In the genomic region with DNA sequence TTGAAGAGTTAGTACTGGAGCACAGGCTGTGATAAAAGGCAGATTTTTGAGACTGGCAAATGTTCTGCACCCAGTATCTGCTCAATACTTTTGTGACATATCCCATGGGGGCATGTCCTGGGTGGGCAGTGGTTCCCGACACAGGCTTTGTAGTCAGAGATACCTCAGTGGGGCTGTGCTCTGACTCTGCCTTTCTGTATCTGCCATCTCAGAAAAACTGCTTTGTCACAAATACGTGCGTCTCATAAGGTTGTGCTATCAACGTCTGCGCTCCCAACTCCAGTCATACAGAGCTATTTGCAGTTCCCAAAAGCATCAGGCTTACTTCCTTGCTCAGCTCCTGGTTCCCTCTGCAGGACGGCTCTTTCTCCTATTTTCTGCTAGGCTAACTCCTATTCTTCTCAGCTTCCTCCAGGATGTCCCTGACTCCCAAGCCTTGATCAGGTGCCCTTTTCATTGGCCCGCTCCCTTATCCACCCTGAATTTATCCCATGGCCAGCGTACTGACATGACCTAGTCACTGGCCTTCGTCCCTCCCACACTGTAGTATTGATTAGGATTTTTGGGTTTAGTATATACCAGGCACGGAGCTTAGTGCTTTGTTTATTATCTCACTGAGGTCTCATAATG, we compare ENCODE assay signal across 1 cellular context.
TF ChIP-seq lines count a peak whose summit lies in the region.

No MANE protein-coding gene starts in this region.

TF ChIP-seq in K562, 482 proteins besides CTCF, POLR2A, EP300 and RAD21 (continued from another document and continues in another):
- peak; percentile 38; the same call in 1 of the 2 replicates for TF ChIP-seq THAP12 (CRISPR knock-in tag; IDR thresholded peaks at IDR 0.05)
- no peak for TF ChIP-seq U2AF2 (optimal IDR thresholded peaks at IDR 0.05; ENCODE audit: low read depth, low read length)
- TF ChIP-seq ETS2 (tag; IDR thresholded peaks at IDR 0.05; ENCODE audit: borderline replicate concordance, poor library complexity, severe bottlenecking): no peak
- TF ChIP-seq ASH1L (IDR thresholded peaks at IDR 0.05; ENCODE audit: borderline replicate concordance, low read depth, partially characterized antibody): no peak
- TF ChIP-seq ZNF239 (CRISPR knock-in tag; IDR thresholded peaks at IDR 0.05): no peak
- TF ChIP-seq TEAD2 (tag; IDR thresholded peaks at IDR 0.05): 0 out of 2 replicates have a peak, but pooled peaks have one; percentile 14
- TF ChIP-seq PURB (CRISPR knock-in tag; IDR thresholded peaks at IDR 0.05; ENCODE audit: low read depth): no peak
- TF ChIP-seq ZNF77 (CRISPR knock-in tag; IDR thresholded peaks at IDR 0.05): no peak
- peak in 1 of 2 experiments; percentile 51; a peak in 1 of 4 replicates for TF ChIP-seq FOXK2 (conservative IDR thresholded peaks at IDR 0.05 in 1 of 2, IDR thresholded peaks at IDR 0.05 in 1 of 2; ENCODE audit: low read depth in 2 of 2)
- TF ChIP-seq SPI1 (IDR thresholded peaks at IDR 0.05; ENCODE audit: borderline replicate concordance, low read depth, low read length): peak; percentile 75; the same call in 1 of the 2 replicates
- TF ChIP-seq CREB3L1 (IDR thresholded peaks at IDR 0.05; ENCODE audit: borderline replicate concordance, low read depth): no peak; the same call in 1 of the 2 replicates
- TF ChIP-seq RCOR1 (IDR thresholded peaks at IDR 0.05; ENCODE audit: borderline replicate concordance in 1 of 2, low read depth in 2 of 2, low read length in 2 of 2): peak in 1 of 2 experiments; percentile 82; a peak in 2 of 4 replicates
- TF ChIP-seq KHSRP (IDR thresholded peaks at IDR 0.05): no peak
- 0 out of 4 replicates have a peak, but pooled peaks of 1 of the 2 experiments have one; percentile 12 for TF ChIP-seq TBL1XR1 (IDR thresholded peaks at IDR 0.05; ENCODE audit: low read length in 2 of 2)
- TF ChIP-seq ZC3H8 (IDR thresholded peaks at IDR 0.05): no peak
- TF ChIP-seq, protein P1, sequence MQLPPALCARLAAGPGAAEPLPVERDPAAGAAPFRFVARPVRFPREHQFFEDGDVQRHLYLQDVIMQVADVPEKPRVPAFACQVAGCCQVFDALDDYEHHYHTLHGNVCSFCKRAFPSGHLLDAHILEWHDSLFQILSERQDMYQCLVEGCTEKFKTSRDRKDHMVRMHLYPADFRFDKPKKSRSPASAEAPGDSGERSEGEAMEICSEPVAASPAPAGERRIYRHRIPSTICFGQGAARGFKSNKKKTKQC (CRISPR knock-in tag; IDR thresholded peaks at IDR 0.05): no peak
- TF ChIP-seq ATF2 (CRISPR knock-in tag; IDR thresholded peaks at IDR 0.05): no peak
- no peak for TF ChIP-seq ZNF707 (CRISPR knock-in tag; conservative IDR thresholded peaks at IDR 0.05)
- TF ChIP-seq DIDO1 (tag; IDR thresholded peaks at IDR 0.05; ENCODE audit: low read depth): no peak
- TF ChIP-seq RERE (CRISPR knock-in tag; IDR thresholded peaks at IDR 0.05; ENCODE audit: borderline replicate concordance): no peak
- no peak for TF ChIP-seq MCM3 (IDR thresholded peaks at IDR 0.05)
- no peak for TF ChIP-seq ILK (tag; IDR thresholded peaks at IDR 0.05; ENCODE audit: borderline replicate concordance, low read depth)
- TF ChIP-seq, protein P2, sequence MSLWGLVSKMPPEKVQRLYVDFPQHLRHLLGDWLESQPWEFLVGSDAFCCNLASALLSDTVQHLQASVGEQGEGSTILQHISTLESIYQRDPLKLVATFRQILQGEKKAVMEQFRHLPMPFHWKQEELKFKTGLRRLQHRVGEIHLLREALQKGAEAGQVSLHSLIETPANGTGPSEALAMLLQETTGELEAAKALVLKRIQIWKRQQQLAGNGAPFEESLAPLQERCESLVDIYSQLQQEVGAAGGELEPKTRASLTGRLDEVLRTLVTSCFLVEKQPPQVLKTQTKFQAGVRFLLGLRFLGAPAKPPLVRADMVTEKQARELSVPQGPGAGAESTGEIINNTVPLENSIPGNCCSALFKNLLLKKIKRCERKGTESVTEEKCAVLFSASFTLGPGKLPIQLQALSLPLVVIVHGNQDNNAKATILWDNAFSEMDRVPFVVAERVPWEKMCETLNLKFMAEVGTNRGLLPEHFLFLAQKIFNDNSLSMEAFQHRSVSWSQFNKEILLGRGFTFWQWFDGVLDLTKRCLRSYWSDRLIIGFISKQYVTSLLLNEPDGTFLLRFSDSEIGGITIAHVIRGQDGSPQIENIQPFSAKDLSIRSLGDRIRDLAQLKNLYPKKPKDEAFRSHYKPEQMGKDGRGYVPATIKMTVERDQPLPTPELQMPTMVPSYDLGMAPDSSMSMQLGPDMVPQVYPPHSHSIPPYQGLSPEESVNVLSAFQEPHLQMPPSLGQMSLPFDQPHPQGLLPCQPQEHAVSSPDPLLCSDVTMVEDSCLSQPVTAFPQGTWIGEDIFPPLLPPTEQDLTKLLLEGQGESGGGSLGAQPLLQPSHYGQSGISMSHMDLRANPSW (CRISPR knock-in tag; IDR thresholded peaks at IDR 0.05): no peak
- TF ChIP-seq NRF1 (conservative IDR thresholded peaks at IDR 0.05 in 1 of 2, IDR thresholded peaks at IDR 0.05 in 1 of 2): peak; percentile 34 to 62; a peak in 3 of 4 replicates
- TF ChIP-seq CREM (IDR thresholded peaks at IDR 0.05; ENCODE audit: low read depth): peak; percentile 65; the same call in 1 of the 2 replicates
- TF ChIP-seq NBN (IDR thresholded peaks at IDR 0.05; ENCODE audit: low read depth): peak; percentile 53; the same call in 1 of the 2 replicates
- TF ChIP-seq SMARCE1 (IDR thresholded peaks at IDR 0.05): peak; percentile 80; the same call in 1 of the 2 replicates
- no peak for TF ChIP-seq HOXB6 (CRISPR knock-in tag; IDR thresholded peaks at IDR 0.05; ENCODE audit: borderline replicate concordance)
- TF ChIP-seq, protein P3, sequence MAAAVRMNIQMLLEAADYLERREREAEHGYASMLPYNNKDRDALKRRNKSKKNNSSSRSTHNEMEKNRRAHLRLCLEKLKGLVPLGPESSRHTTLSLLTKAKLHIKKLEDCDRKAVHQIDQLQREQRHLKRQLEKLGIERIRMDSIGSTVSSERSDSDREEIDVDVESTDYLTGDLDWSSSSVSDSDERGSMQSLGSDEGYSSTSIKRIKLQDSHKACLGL (CRISPR knock-in tag; IDR thresholded peaks at IDR 0.05; ENCODE audit: borderline replicate concordance, poor library complexity, severe bottlenecking): no peak
- peak; percentile 61; the same call in 1 of the 2 replicates for TF ChIP-seq JUND (IDR thresholded peaks at IDR 0.05; ENCODE audit: borderline replicate concordance, low read depth, low read length)
- peak; percentile 75; the same call in 2 of the 3 replicates for TF ChIP-seq JUND (tag; IDR thresholded peaks at IDR 0.05; ENCODE audit: borderline replicate concordance, low read depth, low read length)
- TF ChIP-seq ZKSCAN1 (IDR thresholded peaks at IDR 0.05; ENCODE audit: low read depth, low read length): no peak
- no peak for TF ChIP-seq ZNF124 (CRISPR knock-in tag; IDR thresholded peaks at IDR 0.05)
- no peak for TF ChIP-seq ZNF436 (CRISPR knock-in tag; IDR thresholded peaks at IDR 0.05)
- TF ChIP-seq STAT5A (IDR thresholded peaks at IDR 0.05; ENCODE audit: borderline replicate concordance, low read length): no peak
- TF ChIP-seq ZBTB11 (CRISPR knock-in tag; IDR thresholded peaks at IDR 0.05): 0 out of 6 replicates have a peak, but pooled peaks of 1 of the 3 experiments have one; percentile 38
